In genomic region chr7:122212754-122213153, GRCh38 we compare ENCODE assay signal across 15 cellular contexts.
DNase-seq lines count a peak whose midpoint lies in the region; ATAC-seq and TF ChIP-seq lines count a peak whose summit lies in the region.
"Had no signal": no experiment of that assay in that cellular context is flagged by ENCODE, and none has a peak within 500 bp of the region (broad histone marks: within the 10 kb centered on the region; RNA-seq: fewer than 3 reads in every experiment).

No MANE protein-coding gene starts in this region.

- DNase-seq in EL, result peak; percentile 53
- peak; percentile 38 for DNase-seq in NCI-H226
- peak; percentile 6 for DNase-seq in dermis blood vessel endothelial cell
- DNase-seq in iris pigment epithelial cell (ENCODE audit: low read depth), result peak; percentile 27
- DNase-seq in RWPE1 (ENCODE audit: low spot score), result no peak
- no peak for DNase-seq in left cardiac atrium
- DNase-seq in LoVo (ENCODE audit: low spot score), result no peak
- DNase-seq: C1 segment of cervical spinal cord; Calu3; CD4-positive, alpha-beta T cell; DMS79; GDM1; IMR-90 had no signal

- POLR2A ChIA-PET in RWPE1 (lab: Yijun Ruan, JAX; ENCODE audit: low non-redundant PET), result no interaction called here

- no peak for TF ChIP-seq CTCF in RWPE1 (conservative IDR thresholded peaks at IDR 0.05; ENCODE audit: low read depth)

- CTCF ChIA-PET in RWPE1 (lab: Yijun Ruan, JAX), result no interaction called here

- no peak overlapping the region for H3K27ac ChIP-seq in RWPE1

- ATAC-seq in HG02970 (IDR thresholded peaks at IDR 0.05; ENCODE audit: low FRiP score, unreplicated experiment), result no peak
- ATAC-seq in left cardiac atrium, result no peak
- ATAC-seq: HCT116 had no signal

- intact Hi-C loops in left cardiac atrium (cut with DNase I), result no loop called here

Comparison
In these comparisons a context has a peak if more than half of its experiments do, and no peak if none do; other contexts are left out.
1. DNase-seq: peak in EL (single experiment), NCI-H226 (single experiment), dermis blood vessel endothelial cell (single experiment) and iris pigment epithelial cell (single experiment); none in RWPE1 (single experiment), left cardiac atrium (single experiment) and LoVo (single experiment).